In genomic region chr17:7001562-7001961, GRCh38 we compare ENCODE assay signal across 9 cellular contexts. TPM values are rescaled to one million over a fixed set of nuclear protein-coding genes. Genes with fewer than 3 reads are reported as not detected.
DNase-seq lines count a peak whose midpoint lies in the region; ATAC-seq and TF ChIP-seq lines count a peak whose summit lies in the region.
"Had no signal": no experiment of that assay in that cellular context is flagged by ENCODE, and none has a peak within 500 bp of the region (broad histone marks: within the 10 kb centered on the region; RNA-seq: fewer than 3 reads in every experiment).

No MANE protein-coding gene starts in this region.

- no peak for DNase-seq in GM10248 (ENCODE audit: extremely low spot score)
- no peak for DNase-seq in RWPE1 (ENCODE audit: low spot score)
- peak; percentile 58 for DNase-seq in choroid plexus epithelial cell (ENCODE audit: low read depth)
- DNase-seq in psoas muscle, result no peak
- no peak for DNase-seq in amniotic stem cell (lab: John Stamatoyannopoulos, UW)
- DNase-seq in SHP77 treated with DMSO at 0.1 percent for 48 hours (lab: John Stamatoyannopoulos, UW), result no peak

- WGBS in psoas muscle, 3 donors, result 50 to 61% (median 58%) methylated on average over 6 of the region's 6 CpGs

- no peaks in the 10 kb centered on the region for H3K9me3 ChIP-seq in psoas muscle

- no peaks in the 10 kb centered on the region for H3K27me3 ChIP-seq in psoas muscle (ENCODE audit: insufficient read depth in 3 of 3, low read length in 2 of 3)

- peak; percentile 55 for TF ChIP-seq CTCF in GM10248 (IDR thresholded peaks at IDR 0.05; ENCODE audit: control extremely low read depth, extremely low read depth, low read depth, missing control alignments)
- peak; percentile 53 for TF ChIP-seq CTCF in RWPE1 (conservative IDR thresholded peaks at IDR 0.05; ENCODE audit: low read depth)
- peak; percentile 81 for TF ChIP-seq CTCF in choroid plexus epithelial cell (conservative IDR thresholded peaks at IDR 0.05; ENCODE audit: low read depth, low read length)
- peak; percentile 35 for TF ChIP-seq CTCF in psoas muscle (IDR thresholded peaks at IDR 0.05)

- H3K27ac ChIP-seq in RWPE1 (no peak overlapping the region), psoas muscle (no peak overlapping the region)

- ATAC-seq in psoas muscle (no peak), GM18520 (IDR thresholded peaks at IDR 0.05; ENCODE audit: unreplicated experiment) (no peak), HG03571 (IDR thresholded peaks at IDR 0.05; ENCODE audit: unreplicated experiment) (no peak)

- CTCF ChIA-PET in GM10248 (lab: Yijun Ruan, JAX) (interaction anchor here (1.2 to 10.6 kb wide), 6 partner anchors 16 to 158 kb away, joined by 3 to 193 read pairs (median 32); partner anchors contain the start of gene BCL6B), RWPE1 (lab: Yijun Ruan, JAX) (interaction anchor here (1.6 kb wide), 1 partner anchor 72 kb away, joined by 4 read pairs; no protein-coding TSS in a partner anchor)

- H3K4me1 ChIP-seq in psoas muscle, result no peaks in the 10 kb centered on the region

- H3K4me3 ChIP-seq in choroid plexus epithelial cell (ENCODE audit: low read depth, low read length) (no peak overlapping the region), psoas muscle (no peak overlapping the region)

- POLR2A ChIA-PET in GM10248 (lab: Yijun Ruan, JAX) (no interaction called here), RWPE1 (lab: Yijun Ruan, JAX; ENCODE audit: low non-redundant PET) (no interaction called here)

- H3K36me3 ChIP-seq in psoas muscle (ENCODE audit: insufficient read depth in 1 of 2, low read depth in 1 of 2), result peaks cover 5 to 50% of the 10 kb centered on the region in 2 donors

- intact Hi-C loops in psoas muscle (cut with DNase I), result loop anchor here (5.0 to 10.0 kb wide), 4 partner anchors 89 to 337 kb away; no protein-coding TSS in a partner anchor

RNA-seq across cellular contexts. Expression of gene ALOX12, which starts 5.7 kb away (rescaled TPM):
- not detected for total RNA-seq in psoas muscle
- under 1 TPM in 1 of 3 donors, not detected in 2; 0.03 TPM for polyA plus RNA-seq in psoas muscle
- total RNA-seq: dermis microvascular lymphatic vessel endothelial cell had no signal

RNA-seq across cellular contexts. Expression of gene RNASEK, which starts 10.9 kb away (rescaled TPM):
- 100 to 1,000 TPM; 113 to 148 (median 139) TPM for total RNA-seq in psoas muscle
- 100 to 1,000 TPM; 233 to 321 (median 236) TPM for polyA plus RNA-seq in psoas muscle

RNA-seq across cellular contexts. Expression of gene BCL6B, which starts 21.3 kb away (rescaled TPM):
- 10 to 100 TPM in 2 of 4 donors, 1 to 10 TPM in 2; 6.1 to 11.9 (median 10.1) TPM for total RNA-seq in psoas muscle
- polyA plus RNA-seq in psoas muscle, result 1 to 10 TPM; 2.0 to 4.4 (median 4.3) TPM

RNA-seq across cellular contexts. Expression of gene SLC16A13, which starts 34.3 kb away (rescaled TPM):
- total RNA-seq in psoas muscle, result 1 to 10 TPM in 1 of 4 donors, under 1 TPM in 3; 0.57 to 1.5 (median 0.72) TPM
- polyA plus RNA-seq in psoas muscle, result under 1 TPM; 0.17 to 0.40 (median 0.40) TPM

RNA-seq across cellular contexts. Expression of gene SLC16A11, which starts 42.3 kb away (rescaled TPM):
- total RNA-seq in psoas muscle, result under 1 TPM in 2 of 4 donors, not detected in 2; 0.36 to 0.42 TPM
- 1 to 10 TPM in 1 of 3 donors, under 1 TPM in 2; 0.34 to 1.2 (median 0.77) TPM for polyA plus RNA-seq in psoas muscle
